1 cellular context compared by ENCODE assay signal in genomic region chr5:150295172-150295611, GRCh38.
TF ChIP-seq lines count a peak whose summit lies in the region.

No MANE protein-coding gene starts in this region.

TF ChIP-seq in K562, 482 proteins besides CTCF, POLR2A, EP300 and RAD21 (continued from another document):
- TF ChIP-seq NFIC (IDR thresholded peaks at IDR 0.05) (0 out of 2 replicates have a peak, but pooled peaks have one; percentile 15), ZBTB7A (IDR thresholded peaks at IDR 0.05; ENCODE audit: borderline replicate concordance, control insufficient read depth, low read depth, low read length) (no peak), NUFIP1 (IDR thresholded peaks at IDR 0.05; ENCODE audit: partially characterized antibody) (no peak)
- TF ChIP-seq, protein P1, sequence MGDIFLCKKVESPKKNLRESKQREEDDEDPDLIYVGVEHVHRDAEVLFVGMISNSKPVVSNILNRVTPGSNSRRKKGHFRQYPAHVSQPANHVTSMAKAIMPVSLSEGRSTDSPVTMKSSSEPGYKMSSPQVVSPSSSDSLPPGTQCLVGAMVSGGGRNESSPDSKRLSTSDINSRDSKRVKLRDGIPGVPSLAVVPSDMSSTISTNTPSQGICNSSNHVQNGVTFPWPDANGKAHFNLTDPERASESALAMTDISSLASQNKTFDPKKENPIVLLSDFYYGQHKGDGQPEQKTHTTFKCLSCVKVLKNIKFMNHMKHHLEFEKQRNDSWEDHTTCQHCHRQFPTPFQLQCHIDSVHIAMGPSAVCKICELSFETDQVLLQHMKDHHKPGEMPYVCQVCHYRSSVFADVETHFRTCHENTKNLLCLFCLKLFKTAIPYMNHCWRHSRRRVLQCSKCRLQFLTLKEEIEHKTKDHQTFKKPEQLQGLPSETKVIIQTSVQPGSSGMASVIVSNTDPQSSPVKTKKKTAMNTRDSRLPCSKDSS (IDR thresholded peaks at IDR 0.05; ENCODE audit: low read depth, partially characterized antibody), result no peak
